In genomic region chr20:51036226-51036625, GRCh38 we compare ENCODE assay signal across 17 cellular contexts. TPM values are rescaled to one million over a fixed set of nuclear protein-coding genes. Genes with fewer than 3 reads are reported as not detected.
A peak's percentile ranks its signal among the peaks of the same experiment; 100 is the strongest.
DNase-seq lines count a peak whose midpoint lies in the region; ATAC-seq and TF ChIP-seq lines count a peak whose summit lies in the region.
"Had no signal": no experiment of that assay in that cellular context is flagged by ENCODE, and none has a peak within 500 bp of the region (broad histone marks: within the 10 kb centered on the region; RNA-seq: fewer than 3 reads in every experiment).

No MANE protein-coding gene starts in this region.

- no peaks in the 10 kb centered on the region for H3K79me1 ChIP-seq in IMR-90 (ENCODE audit: low read depth in 1 of 2, low read length in 2 of 2)

- H4K91ac ChIP-seq in IMR-90 (ENCODE audit: insufficient read depth, low read depth, low read length): peak overlapping the region; percentile 51

- dilution Hi-C loops in IMR-90 (cut with HindIII; ENCODE audit: low sequenced_read_pairs, unreplicated experiment): no loop called here

- H3K4me2 ChIP-seq in IMR-90 (ENCODE audit: low read depth, low read length): no peak overlapping the region
- H3K4me2 ChIP-seq: PC-9 had no signal

- peak overlapping the region; percentile 20; the same call in 1 of the 2 replicates for H2AK5ac ChIP-seq in IMR-90 (ENCODE audit: low read depth, low read length)

- H3K23ac ChIP-seq in IMR-90 (ENCODE audit: low read depth, low read length): 0 out of 2 replicates have a peak overlapping the region, but pooled peaks have one; percentile 30

- ATAC-seq in IMR-90 (ENCODE audit: low read depth): no peak
- no peak for ATAC-seq in stimulated activated effector memory CD8-positive, alpha-beta T cell treated with anti-CD3 and anti-CD28 coated beads, Interleukin-12 subunit alpha, Interleukin-12 subunit beta, amount 100 ng/mL, for 72 hours
- no peak for ATAC-seq in HG03457 (IDR thresholded peaks at IDR 0.05; ENCODE audit: unreplicated experiment)
- ATAC-seq: CD8-positive, alpha-beta T cell had no signal

- peak overlapping the region; percentile 24 for H3K27ac Mint-ChIP-seq in Calu3 (ENCODE audit: unreplicated experiment)
- H3K27ac Mint-ChIP-seq in stimulated activated effector memory CD8-positive, alpha-beta T cell treated with anti-CD3 and anti-CD28 coated beads, Interleukin-12 subunit alpha, Interleukin-12 subunit beta, amount 100 ng/mL, for 72 hours: peak overlapping the region; percentile 21
- H3K27ac Mint-ChIP-seq: CD8-positive, alpha-beta T cell; H9 had no signal

- peak overlapping the region; percentile 75 for H3K4ac ChIP-seq in IMR-90 (ENCODE audit: low read depth, low read length)

- H3K27me3 Mint-ChIP-seq in Calu3 (ENCODE audit: unreplicated experiment): peaks cover 10% of the 10 kb centered on the region

- H3K56ac ChIP-seq in IMR-90 (ENCODE audit: extremely low read depth, insufficient read depth, low read length): no peak overlapping the region

- H3K9me3 ChIP-seq in IMR-90 (ENCODE audit: control insufficient read depth, insufficient read depth, low read length): no peaks in the 10 kb centered on the region
- H3K9me3 ChIP-seq: BE2C, SJCRH30 had no signal

- H4K8ac ChIP-seq in IMR-90 (ENCODE audit: low read depth in 2 of 2, low read length in 2 of 2): peak overlapping the region; percentile 4 to 23; a peak in 2 of 4 replicates

- H3K36me3 ChIP-seq in IMR-90 (ENCODE audit: control insufficient read depth, insufficient read depth, low read length): no peaks in the 10 kb centered on the region
- H3K36me3 ChIP-seq: BE2C, SJCRH30 had no signal

- intact Hi-C loops in Calu3 (cut with micrococcal nuclease; ENCODE audit: unreplicated experiment): no loop called here
- intact Hi-C loops in IMR-90 (cut with micrococcal nuclease): no loop called here

- peak overlapping the region; percentile 55; the same call in 2 of the 3 replicates for H2BK15ac ChIP-seq in IMR-90 (ENCODE audit: low read depth, low read length)

- H2AFZ ChIP-seq in IMR-90 (replicated peaks; ENCODE audit: low read length, poor library complexity): peak overlapping the region; percentile 56
- H2AFZ ChIP-seq: PC-9 had no signal

- peak overlapping the region; percentile 3 for H2BK5ac ChIP-seq in IMR-90 (ENCODE audit: low read depth, low read length, poor library complexity, severe bottlenecking)

- DNase-seq in Calu3 (no peak), IMR-90 (no peak), epidermal melanocyte (ENCODE audit: insufficient read length, low spot score) (peak; percentile 9), glomerular visceral epithelial cell (ENCODE audit: extremely low spot score) (no peak), NCI-H345 treated with DMSO at 0.1 percent for 48 hours (lab: John Stamatoyannopoulos, UW; ENCODE audit: unreplicated experiment) (no peak), RWPE1 (ENCODE audit: low spot score) (no peak)
- no peak for DNase-seq in stimulated activated effector memory CD8-positive, alpha-beta T cell treated with anti-CD3 and anti-CD28 coated beads, Interleukin-12 subunit alpha, Interleukin-12 subunit beta, amount 100 ng/mL, for 72 hours (ENCODE audit: low spot score in 2 of 2)
- DNase-seq: BE2C; CD8-positive, alpha-beta T cell; H9; NCI-H1694 treated with DMSO at 0.1 percent for 48 hours; NCI-H2107; NCI-H2227 treated with DMSO at 0.1 percent for 48 hours; NCI-H524; PC-9; SJCRH30 had no signal

- peak overlapping the region; percentile 16 for H2AK9ac ChIP-seq in IMR-90 (replicated peaks; ENCODE audit: low read depth, low read length, poor library complexity)

- 0 out of 2 replicates have a peak overlapping the region, but pooled peaks have one; percentile 11 for H3K18ac ChIP-seq in IMR-90 (ENCODE audit: low read depth, low read length)

- peak overlapping the region; percentile 87 for H2BK20ac ChIP-seq in IMR-90 (ENCODE audit: low read depth, low read length)

- H4K20me1 ChIP-seq in IMR-90 (ENCODE audit: insufficient read depth, low read length): no peaks in the 10 kb centered on the region

- POLR2A ChIA-PET in IMR-90 (lab: Charles Lee; ENCODE audit: unreplicated experiment): no interaction called here
- POLR2A ChIA-PET in RWPE1 (lab: Yijun Ruan, JAX; ENCODE audit: low non-redundant PET): no interaction called here

- H3K4me3 ChIP-seq in IMR-90 (ENCODE audit: insufficient read depth, low read depth, low read length): no peak overlapping the region
- H3K4me3 ChIP-seq: PC-9, SJCRH30 had no signal

- WGBS in IMR-90 (ENCODE audit: extremely low coverage in 2 of 2, insufficient read length in 1 of 2), 2 experiments: 89% methylated on average over 3 of the region's 4 CpGs; no CpG with 5 or more reads in 1 of the 2 experiments

- peaks cover 15% of the 10 kb centered on the region for H3K4me1 Mint-ChIP-seq in Calu3 (ENCODE audit: low read depth, unreplicated experiment)
- H3K4me1 Mint-ChIP-seq in stimulated activated effector memory CD8-positive, alpha-beta T cell treated with anti-CD3 and anti-CD28 coated beads, Interleukin-12 subunit alpha, Interleukin-12 subunit beta, amount 100 ng/mL, for 72 hours: no peaks in the 10 kb centered on the region

- H4K5ac ChIP-seq in IMR-90 (ENCODE audit: low read depth, low read length): no peak overlapping the region

- H3K4me1 ChIP-seq in IMR-90 (ENCODE audit: control insufficient read depth, insufficient read depth, low read length): peaks cover 8% of the 10 kb centered on the region
- H3K4me1 ChIP-seq: BE2C had no signal

- peaks cover 19% of the 10 kb centered on the region for H3K36me3 Mint-ChIP-seq in Calu3 (ENCODE audit: insufficient read depth, unreplicated experiment)
- no peaks in the 10 kb centered on the region for H3K36me3 Mint-ChIP-seq in stimulated activated effector memory CD8-positive, alpha-beta T cell treated with anti-CD3 and anti-CD28 coated beads, Interleukin-12 subunit alpha, Interleukin-12 subunit beta, amount 100 ng/mL, for 72 hours
- H3K36me3 Mint-ChIP-seq: CD8-positive, alpha-beta T cell had no signal

- H3K14ac ChIP-seq in IMR-90 (replicated peaks; ENCODE audit: low read depth, low read length): peak overlapping the region; percentile 51; the same call in 1 of the 2 replicates

- TF ChIP-seq CTCF in Calu3 (IDR thresholded peaks at IDR 0.05; ENCODE audit: unreplicated experiment): no peak
- TF ChIP-seq CTCF in IMR-90 (conservative IDR thresholded peaks at IDR 0.05; ENCODE audit: low read depth, low read length): no peak
- TF ChIP-seq CTCF in RWPE1 (conservative IDR thresholded peaks at IDR 0.05; ENCODE audit: low read depth): no peak

- CTCF ChIA-PET in Calu3 (lab: Charles Lee) (no interaction called here), IMR-90 (lab: Yijun Ruan, JAX) (no interaction called here), RWPE1 (lab: Yijun Ruan, JAX) (interaction anchor here (0.6 to 1.2 kb wide), 3 partner anchors 10 to 393 kb away, joined by 3 to 5 read pairs (median 3); no protein-coding TSS in a partner anchor)

- H3K9me3 Mint-ChIP-seq in Calu3 (ENCODE audit: low read depth, unreplicated experiment): no peaks in the 10 kb centered on the region
- H3K9me3 Mint-ChIP-seq in stimulated activated effector memory CD8-positive, alpha-beta T cell treated with anti-CD3 and anti-CD28 coated beads, Interleukin-12 subunit alpha, Interleukin-12 subunit beta, amount 100 ng/mL, for 72 hours: no peaks in the 10 kb centered on the region
- H3K9me3 Mint-ChIP-seq: CD8-positive, alpha-beta T cell had no signal

- no peaks in the 10 kb centered on the region; the same call in 1 of the 2 replicates for H3K27me3 ChIP-seq in IMR-90 (ENCODE audit: control insufficient read depth, insufficient read depth, low read length)
- H3K27me3 ChIP-seq: BE2C, SJCRH30 had no signal

- no peak for TF ChIP-seq POLR2A in IMR-90 (IDR thresholded peaks at IDR 0.05; ENCODE audit: low read depth, low read length)

- H3K9ac ChIP-seq in IMR-90 (ENCODE audit: low read depth, low read length): no peak overlapping the region

- H3K27ac ChIP-seq in IMR-90 (ENCODE audit: insufficient read depth, low read length) (no peak overlapping the region), RWPE1 (no peak overlapping the region)
- H3K27ac ChIP-seq: PC-9, SJCRH30 had no signal

- no peak for TF ChIP-seq RAD21 in IMR-90 (IDR thresholded peaks at IDR 0.05; ENCODE audit: low read length)

- H2BK120ac ChIP-seq in IMR-90 (ENCODE audit: low read depth, low read length): peak overlapping the region; percentile 75

- in situ Hi-C loops in IMR-90 (cut with MboI; ENCODE audit: low sequenced_read_pairs): no loop called here

- no peak overlapping the region for H3K4me3 Mint-ChIP-seq in Calu3 (ENCODE audit: low read depth, unreplicated experiment)
- H3K4me3 Mint-ChIP-seq in stimulated activated effector memory CD8-positive, alpha-beta T cell treated with anti-CD3 and anti-CD28 coated beads, Interleukin-12 subunit alpha, Interleukin-12 subunit beta, amount 100 ng/mL, for 72 hours: no peak overlapping the region
- H3K4me3 Mint-ChIP-seq: CD8-positive, alpha-beta T cell; H9 had no signal

- BruUV-seq in Calu3 (replicated peaks; lab: Mats Ljungman, UMichigan) (no TSS peak), IMR-90 (replicated peaks; lab: Mats Ljungman, UMichigan) (no TSS peak)

- H3K9me1 ChIP-seq in IMR-90 (ENCODE audit: insufficient read depth, low read length): peaks cover 14% of the 10 kb centered on the region

TF ChIP-seq in IMR-90, 13 proteins besides CTCF, POLR2A, EP300 and RAD21 (continues in another document):
- no peak for TF ChIP-seq MAFK (IDR thresholded peaks at IDR 0.05; ENCODE audit: low read depth, low read length)
- no peak for TF ChIP-seq SMC3 (IDR thresholded peaks at IDR 0.05; ENCODE audit: low read depth, low read length)
- no peak for TF ChIP-seq RFX5 (IDR thresholded peaks at IDR 0.05; ENCODE audit: low read depth, low read length)
- no peak for TF ChIP-seq RCOR1 (IDR thresholded peaks at IDR 0.05; ENCODE audit: insufficient replicate concordance, low read length)
- TF ChIP-seq CHD1 (IDR thresholded peaks at IDR 0.05; ENCODE audit: low read depth, low read length): no peak
- TF ChIP-seq MXI1 (IDR thresholded peaks at IDR 0.05; ENCODE audit: borderline replicate concordance, low read depth, low read length): no peak
- TF ChIP-seq, protein P1, sequence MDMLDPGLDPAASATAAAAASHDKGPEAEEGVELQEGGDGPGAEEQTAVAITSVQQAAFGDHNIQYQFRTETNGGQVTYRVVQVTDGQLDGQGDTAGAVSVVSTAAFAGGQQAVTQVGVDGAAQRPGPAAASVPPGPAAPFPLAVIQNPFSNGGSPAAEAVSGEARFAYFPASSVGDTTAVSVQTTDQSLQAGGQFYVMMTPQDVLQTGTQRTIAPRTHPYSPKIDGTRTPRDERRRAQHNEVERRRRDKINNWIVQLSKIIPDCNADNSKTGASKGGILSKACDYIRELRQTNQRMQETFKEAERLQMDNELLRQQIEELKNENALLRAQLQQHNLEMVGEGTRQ (IDR thresholded peaks at IDR 0.05; ENCODE audit: low read depth, low read length): no peak

RNA-seq across cellular contexts. Expression of gene KCNG1, which starts 13.3 kb away (rescaled TPM):
- total RNA-seq in Calu3 (2022): 3.9 and 6.8 TPM in 2 replicates
- 23.6 and 23.7 TPM in 2 replicates for total RNA-seq in IMR-90 (2012; rRNA removed)
- 51.4 and 54.6 TPM in 2 replicates for polyA plus RNA-seq in IMR-90 (2012; rRNA removed)
- polyA plus RNA-seq in IMR-90 (2012; cell fraction: cytosol; rRNA removed): 46.1 and 81.9 TPM in 2 replicates
- polyA plus RNA-seq in IMR-90 (2012; cell fraction: nucleus; rRNA removed; ENCODE audit: low replicate concordance): 44.6 and 106 TPM in 2 replicates
- total RNA-seq: CD8-positive, alpha-beta T cell; PC-9 had no signal
